In the genomic region with DNA sequence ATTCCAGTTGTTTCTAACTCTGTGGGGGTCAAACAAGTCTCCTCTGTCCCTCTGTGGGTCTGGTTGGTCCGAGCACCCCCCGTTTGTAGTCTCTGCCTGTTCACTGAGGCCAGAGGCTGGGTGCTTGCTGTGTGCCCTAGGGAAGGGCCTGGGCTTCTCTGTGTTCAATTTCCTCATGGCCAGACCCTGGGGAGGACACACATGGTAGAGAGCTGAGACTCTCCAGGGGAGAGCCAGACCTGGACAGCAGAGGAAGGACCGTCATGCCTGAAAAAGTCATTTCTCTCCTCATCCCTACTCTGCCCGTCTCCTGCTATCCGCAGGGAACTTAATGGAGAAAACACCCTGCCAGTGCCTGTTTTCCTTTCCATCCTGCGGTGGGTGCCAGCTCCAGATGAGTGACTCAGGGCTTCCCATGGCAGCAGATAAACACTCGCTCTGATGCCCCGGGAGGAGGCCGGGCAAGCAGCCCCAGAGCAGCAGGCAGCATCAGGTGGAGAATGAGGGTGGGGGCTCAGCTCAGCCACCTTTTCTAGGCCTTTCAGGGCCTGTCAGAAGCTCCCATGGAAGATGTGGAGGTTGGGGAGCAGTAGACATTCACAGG, we compare ENCODE assay signal across 1 cellular context.
TF ChIP-seq lines count a peak whose summit lies in the region.

No MANE protein-coding gene starts in this region.

TF ChIP-seq in liver, 16 proteins besides CTCF, POLR2A, EP300 and RAD21 (continued from another document):
- TF ChIP-seq GABPA (IDR thresholded peaks at IDR 0.05 in 1 of 2, conservative IDR thresholded peaks at IDR 0.05 in 1 of 2) (no peak), HNF4G (IDR thresholded peaks at IDR 0.05) (no peak), YY1 (IDR thresholded peaks at IDR 0.05) (no peak), REST (IDR thresholded peaks at IDR 0.05) (no peak), JUND (IDR thresholded peaks at IDR 0.05) (no peak)
- TF ChIP-seq, protein P1, sequence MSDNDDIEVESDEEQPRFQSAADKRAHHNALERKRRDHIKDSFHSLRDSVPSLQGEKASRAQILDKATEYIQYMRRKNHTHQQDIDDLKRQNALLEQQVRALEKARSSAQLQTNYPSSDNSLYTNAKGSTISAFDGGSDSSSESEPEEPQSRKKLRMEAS (IDR thresholded peaks at IDR 0.05): no peak
TF ChIP-seq in liver: peak in this region for 0.
